8 cellular contexts compared by ENCODE assay signal in the genomic region with DNA sequence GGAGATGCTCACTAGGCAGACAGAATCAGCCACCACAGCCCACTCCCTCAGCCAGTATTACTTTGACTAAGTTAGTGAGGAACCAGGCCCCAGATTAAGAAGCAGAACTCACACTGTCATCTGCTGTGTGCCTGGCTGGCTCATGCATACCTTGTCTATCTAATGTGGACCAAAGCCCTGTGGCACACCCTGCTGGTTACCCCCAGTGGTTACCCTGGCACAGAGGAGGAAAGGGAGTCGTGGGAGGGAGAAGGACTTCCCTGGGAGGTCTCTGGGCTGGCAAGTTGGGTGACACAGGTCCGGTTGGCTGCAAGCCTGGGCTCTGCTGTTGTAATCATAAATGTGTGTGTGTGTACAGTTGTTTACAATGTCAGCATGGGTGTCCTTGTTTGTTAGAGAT. TPM values are rescaled to one million over a fixed set of nuclear protein-coding genes. Genes with fewer than 3 reads are reported as not detected.
DNase-seq lines count a peak whose midpoint lies in the region; ATAC-seq, FAIRE-seq and TF ChIP-seq lines count a peak whose summit lies in the region.

No MANE protein-coding gene starts in this region.

- no peak overlapping the region for H2BK5ac ChIP-seq in mesenchymal stem cell (ENCODE audit: low read depth, low read length, poor library complexity, severe bottlenecking)

- H2BK120ac ChIP-seq in mesenchymal stem cell (ENCODE audit: low read depth, low read length): no peak overlapping the region

- H3K36me3 Mint-ChIP-seq in CD4-positive, CD25-positive, alpha-beta regulatory T cell: peaks cover under 1% of the 10 kb centered on the region
- H3K36me3 Mint-ChIP-seq in activated naive CD8-positive, alpha-beta T cell treated with anti-CD3 and anti-CD28 coated beads, Interleukin-2, amount 10 ng/mL, durations not matched to agents 7 days and 5 days: peaks cover 26% of the 10 kb centered on the region

- 80% methylated on average over 2 of the region's 2 CpGs for WGBS in mesenchymal stem cell

- peak; percentile 20 for FAIRE-seq in H54 (lab: Jason Lieb, UNC)

- H2BK12ac ChIP-seq in mesenchymal stem cell (ENCODE audit: low read length in 2 of 2): no peak overlapping the region

- ATAC-seq in CD4-positive, CD25-positive, alpha-beta regulatory T cell (ENCODE audit: low read depth in 2 of 2): peak; percentile 56 to 57
- ATAC-seq in activated naive CD8-positive, alpha-beta T cell treated with anti-CD3 and anti-CD28 coated beads, Interleukin-2, amount 10 ng/mL, durations not matched to agents 7 days and 5 days (ENCODE audit: low read depth): peak; percentile 51

- H3K4me2 ChIP-seq in mesenchymal stem cell (ENCODE audit: low read length, poor library complexity, severe bottlenecking): no peak overlapping the region

- H3K9ac ChIP-seq in mesenchymal stem cell (ENCODE audit: low read length): no peak overlapping the region

- H3K79me1 ChIP-seq in mesenchymal stem cell (replicated peaks; ENCODE audit: low read length, poor library complexity, severe bottlenecking): no peaks in the 10 kb centered on the region

- peak in 1 of 3 donors; percentile 71 for DNase-seq in CD4-positive, CD25-positive, alpha-beta regulatory T cell
- DNase-seq in H54 (ENCODE audit: insufficient read length, low spot score) (peak; percentile 79), OCI-M1 (lab: John Stamatoyannopoulos, UW) (peak; percentile 20), mesenchymal stem cell (peak; percentile 47), superior temporal gyrus (ENCODE audit: extremely low spot score) (no peak), NCI-H345 (lab: John Stamatoyannopoulos, UW) (no peak), NCI-H1436 (lab: John Stamatoyannopoulos, UW) (no peak)
- DNase-seq in activated naive CD8-positive, alpha-beta T cell treated with anti-CD3 and anti-CD28 coated beads, Interleukin-2, amount 10 ng/mL, durations not matched to agents 7 days and 5 days: peak; percentile 61

- no peak overlapping the region for H2AK5ac ChIP-seq in mesenchymal stem cell (ENCODE audit: low read length, severe bottlenecking)

- H3K9me3 ChIP-seq in CD4-positive, CD25-positive, alpha-beta regulatory T cell (ENCODE audit: control insufficient read depth in 2 of 2, low read length in 2 of 2): no peaks in the 10 kb centered on the region
- H3K9me3 ChIP-seq in mesenchymal stem cell (ENCODE audit: control insufficient read depth, low read length): no peaks in the 10 kb centered on the region

- no peak for TF ChIP-seq POLR2A in H54 (IDR thresholded peaks at IDR 0.05; ENCODE audit: low read depth, low read length)

- no peak overlapping the region for H4K8ac ChIP-seq in mesenchymal stem cell (ENCODE audit: low read length)

- H3K4me3 ChIP-seq in CD4-positive, CD25-positive, alpha-beta regulatory T cell (ENCODE audit: low read depth, low read length): no peak overlapping the region
- no peak overlapping the region for H3K4me3 ChIP-seq in mesenchymal stem cell (ENCODE audit: insufficient read depth in 1 of 2, low read depth in 1 of 2, low read length in 2 of 2)

- peak overlapping the region; percentile 34 for H3K27ac ChIP-seq in CD4-positive, CD25-positive, alpha-beta regulatory T cell (ENCODE audit: insufficient read depth, low read length, poor library complexity, severe bottlenecking)
- H3K27ac ChIP-seq in mesenchymal stem cell (ENCODE audit: low read length, poor library complexity, severe bottlenecking): no peak overlapping the region

- H3K14ac ChIP-seq in mesenchymal stem cell (ENCODE audit: low read length in 2 of 2): no peak overlapping the region

- no peak overlapping the region for H3K23ac ChIP-seq in mesenchymal stem cell (ENCODE audit: low read length in 2 of 2)

- no peaks in the 10 kb centered on the region for H3K9me3 Mint-ChIP-seq in CD4-positive, CD25-positive, alpha-beta regulatory T cell
- H3K9me3 Mint-ChIP-seq in activated naive CD8-positive, alpha-beta T cell treated with anti-CD3 and anti-CD28 coated beads, Interleukin-2, amount 10 ng/mL, durations not matched to agents 7 days and 5 days: no peaks in the 10 kb centered on the region

- H3K36me3 ChIP-seq in CD4-positive, CD25-positive, alpha-beta regulatory T cell (ENCODE audit: control insufficient read depth, insufficient read depth, low read length): no peaks in the 10 kb centered on the region
- no peaks in the 10 kb centered on the region for H3K36me3 ChIP-seq in mesenchymal stem cell (ENCODE audit: control insufficient read depth in 1 of 2, insufficient read depth in 2 of 2, low read depth in 1 of 2, low read length in 2 of 2)

- POLR2A ChIA-PET in activated naive CD8-positive, alpha-beta T cell treated with anti-CD3 and anti-CD28 coated beads, Interleukin-2, amount 10 ng/mL, durations not matched to agents 7 days and 5 days (lab: Charles Lee): interaction anchor here (0.9 to 1.2 kb wide), 9 partner anchors 10 to 122 kb away, joined by 3 to 9 read pairs (median 4); no protein-coding TSS in a partner anchor

- H2AFZ ChIP-seq in mesenchymal stem cell (ENCODE audit: low read depth, low read length): no peak overlapping the region

- peaks cover 30 to 75% (median 60%) of the 10 kb centered on the region in 4 donors for H3K4me1 Mint-ChIP-seq in CD4-positive, CD25-positive, alpha-beta regulatory T cell
- peaks cover 69% of the 10 kb centered on the region for H3K4me1 Mint-ChIP-seq in activated naive CD8-positive, alpha-beta T cell treated with anti-CD3 and anti-CD28 coated beads, Interleukin-2, amount 10 ng/mL, durations not matched to agents 7 days and 5 days

- H3K4me3 Mint-ChIP-seq in CD4-positive, CD25-positive, alpha-beta regulatory T cell: peak overlapping the region; percentile 12 to 85 (median 62)
- H3K4me3 Mint-ChIP-seq in activated naive CD8-positive, alpha-beta T cell treated with anti-CD3 and anti-CD28 coated beads, Interleukin-2, amount 10 ng/mL, durations not matched to agents 7 days and 5 days: peak overlapping the region; percentile 84

- H3K27me3 Mint-ChIP-seq in CD4-positive, CD25-positive, alpha-beta regulatory T cell: no peaks in the 10 kb centered on the region
- H3K27me3 Mint-ChIP-seq in activated naive CD8-positive, alpha-beta T cell treated with anti-CD3 and anti-CD28 coated beads, Interleukin-2, amount 10 ng/mL, durations not matched to agents 7 days and 5 days: no peaks in the 10 kb centered on the region

- peak overlapping the region; percentile 87 to 95 (median 91) for H3K27ac Mint-ChIP-seq in CD4-positive, CD25-positive, alpha-beta regulatory T cell
- H3K27ac Mint-ChIP-seq in activated naive CD8-positive, alpha-beta T cell treated with anti-CD3 and anti-CD28 coated beads, Interleukin-2, amount 10 ng/mL, durations not matched to agents 7 days and 5 days: peak overlapping the region; percentile 97

- peaks cover 49% of the 10 kb centered on the region for H3K4me1 ChIP-seq in CD4-positive, CD25-positive, alpha-beta regulatory T cell (ENCODE audit: control insufficient read depth, insufficient read depth, low read length, poor library complexity, severe bottlenecking)
- peaks cover 9% of the 10 kb centered on the region for H3K4me1 ChIP-seq in mesenchymal stem cell (ENCODE audit: control insufficient read depth, insufficient read depth, low read depth, low read length)

- H2BK15ac ChIP-seq in mesenchymal stem cell (ENCODE audit: low read depth, poor library complexity, severe bottlenecking): no peak overlapping the region

- peak overlapping the region in 1 of 2 experiments; percentile 11 for H3K18ac ChIP-seq in mesenchymal stem cell (ENCODE audit: low read depth in 1 of 2, low read length in 2 of 2)

- H3K4ac ChIP-seq in mesenchymal stem cell (ENCODE audit: low read depth in 1 of 2, low read length in 2 of 2): no peak overlapping the region

- H3K27me3 ChIP-seq in CD4-positive, CD25-positive, alpha-beta regulatory T cell (ENCODE audit: control insufficient read depth, insufficient read depth, low read length): no peaks in the 10 kb centered on the region
- no peaks in the 10 kb centered on the region for H3K27me3 ChIP-seq in mesenchymal stem cell (ENCODE audit: control insufficient read depth in 1 of 2, insufficient read depth in 1 of 2, low read length in 2 of 2)

- H4K91ac ChIP-seq in mesenchymal stem cell (ENCODE audit: low read length): no peak overlapping the region

RNA-seq across cellular contexts. Expression of a gene that starts 7.5 kb away (rescaled TPM):
- 0.25 TPM for total RNA-seq in CD4-positive, CD25-positive, alpha-beta regulatory T cell
- not detected for polyA plus RNA-seq in CD4-positive, CD25-positive, alpha-beta regulatory T cell
- under 1 TPM; 0.14 to 0.22 TPM for total RNA-seq in activated naive CD8-positive, alpha-beta T cell treated with anti-CD3 and anti-CD28 coated beads, Interleukin-2, amount 10 ng/mL, durations not matched to agents 7 days and 5 days
- polyA plus RNA-seq in mesenchymal stem cell (2013, experiment 1 of 2): not detected
- polyA plus RNA-seq in mesenchymal stem cell (2013, experiment 2 of 2): 0.01 TPM

Comparison
In these comparisons a context has a peak if more than half of its experiments do, and no peak if none do; other contexts are left out.
1. DNase-seq: peak in H54 (single experiment), OCI-M1 (single experiment), activated naive CD8-positive, alpha-beta T cell treated with anti-CD3 and anti-CD28 coated beads, Interleukin-2, amount 10 ng/mL, durations not matched to agents 7 days and 5 days (single experiment) and mesenchymal stem cell (single experiment); none in superior temporal gyrus (single experiment), NCI-H345 (single experiment) and NCI-H1436 (single experiment).